Comparison of ENCODE assay signal across 1 cellular context in the genomic region with DNA sequence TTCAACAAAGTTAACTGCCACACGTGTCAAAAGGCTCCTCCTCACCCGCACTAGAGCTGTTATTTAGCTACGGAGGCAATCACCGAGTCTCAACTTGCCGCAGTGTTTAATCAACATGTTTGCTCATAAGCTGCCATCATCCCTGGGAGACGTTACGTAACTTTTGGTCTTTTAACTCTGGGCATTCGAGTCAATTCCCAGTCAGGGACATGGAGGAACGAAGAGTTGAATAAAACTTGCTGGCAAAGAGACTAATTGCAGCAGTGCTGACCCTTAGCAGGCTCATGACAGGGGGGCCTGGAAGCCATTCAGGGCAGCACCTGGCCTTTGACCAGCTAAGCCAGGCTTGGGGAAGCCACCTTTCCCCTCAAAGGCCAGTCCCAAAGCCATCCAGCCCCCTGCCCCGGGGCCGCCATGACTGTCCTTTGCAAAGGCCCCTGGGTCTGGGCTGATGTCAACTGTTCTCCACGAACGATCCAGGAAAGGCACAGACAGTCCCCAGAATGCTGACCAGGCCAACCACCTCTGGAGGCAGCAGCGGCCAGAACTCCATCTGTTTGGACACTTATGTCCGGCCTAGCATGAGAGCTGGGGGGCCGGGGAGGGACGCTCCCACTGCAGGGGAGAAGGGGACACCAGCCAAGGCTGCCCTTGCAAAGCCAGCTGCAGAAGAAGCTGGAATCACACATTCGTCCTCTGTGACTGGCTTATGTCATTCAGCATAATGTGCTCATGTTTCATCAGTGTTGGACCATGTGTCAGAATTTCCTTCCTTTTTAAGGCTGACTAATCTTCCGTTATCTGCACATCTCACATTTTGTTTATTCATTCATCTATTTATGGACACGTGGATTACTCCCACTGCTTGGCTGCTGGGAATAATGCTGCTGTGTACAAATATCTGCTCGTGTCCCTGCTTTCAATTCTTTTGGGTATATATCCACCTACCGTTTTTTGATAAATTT.
TF ChIP-seq lines count a peak whose summit lies in the region.

No MANE protein-coding gene starts in this region.

TF ChIP-seq in HepG2, 621 proteins besides CTCF, POLR2A, EP300 and RAD21 (continued from another document and continues in another):
- TF ChIP-seq, protein P1, sequence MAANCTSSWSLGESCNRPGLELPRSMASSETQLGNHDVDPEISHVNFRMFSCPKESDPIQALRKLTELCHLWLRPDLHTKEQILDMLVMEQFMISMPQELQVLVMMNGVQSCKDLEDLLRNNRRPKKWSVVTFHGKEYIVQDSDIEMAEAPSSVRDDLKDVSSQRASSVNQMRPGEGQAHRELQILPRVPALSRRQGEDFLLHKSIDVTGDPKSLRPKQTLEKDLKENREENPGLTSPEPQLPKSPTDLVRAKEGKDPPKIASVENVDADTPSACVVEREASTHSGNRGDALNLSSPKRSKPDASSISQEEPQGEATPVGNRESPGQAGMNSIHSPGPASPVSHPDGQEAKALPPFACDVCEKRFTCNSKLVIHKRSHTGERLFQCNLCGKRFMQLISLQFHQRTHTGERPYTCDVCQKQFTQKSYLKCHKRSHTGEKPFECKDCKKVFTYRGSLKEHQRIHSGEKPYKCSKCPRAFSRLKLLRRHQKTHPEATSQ (CRISPR knock-in tag; IDR thresholded peaks at IDR 0.05; ENCODE audit: borderline replicate concordance), result no peak; the same call in 1 of the 2 replicates
- TF ChIP-seq, protein P2, sequence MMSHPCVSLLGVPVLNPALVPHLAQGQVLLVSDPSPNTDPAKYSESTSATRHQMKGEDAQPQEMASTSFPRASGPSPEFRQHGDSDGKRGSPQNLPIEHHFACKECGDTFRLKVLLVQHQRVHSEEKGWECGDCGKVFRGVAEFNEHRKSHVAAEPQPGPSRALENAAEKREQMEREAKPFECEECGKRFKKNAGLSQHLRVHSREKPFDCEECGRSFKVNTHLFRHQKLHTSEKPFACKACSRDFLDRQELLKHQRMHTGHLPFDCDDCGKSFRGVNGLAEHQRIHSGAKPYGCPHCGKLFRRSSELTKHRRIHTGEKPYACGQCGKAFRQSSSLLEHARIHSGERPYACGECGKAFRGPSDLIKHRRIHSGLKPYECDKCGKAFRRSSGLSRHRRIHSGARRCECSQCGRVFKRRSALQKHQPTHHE (CRISPR knock-in tag; IDR thresholded peaks at IDR 0.05; ENCODE audit: borderline replicate concordance), result no peak
- TF ChIP-seq SRF (IDR thresholded peaks at IDR 0.05; ENCODE audit: low read depth, low read length) (no peak), RBM39 (IDR thresholded peaks at IDR 0.05; ENCODE audit: low read depth, low read length, poor library complexity, severe bottlenecking) (no peak), ZNF550 (CRISPR knock-in tag; IDR thresholded peaks at IDR 0.05; ENCODE audit: borderline replicate concordance) (no peak), MATR3 (CRISPR knock-in tag; IDR thresholded peaks at IDR 0.05) (no peak), ZSCAN21 (CRISPR knock-in tag; IDR thresholded peaks at IDR 0.05; ENCODE audit: borderline replicate concordance) (peak; percentile 57; the same call in 1 of the 2 replicates), CEBPG (CRISPR knock-in tag; IDR thresholded peaks at IDR 0.05) (peak; percentile 94), ZNF709 (CRISPR knock-in tag; IDR thresholded peaks at IDR 0.05) (no peak; the same call in 1 of the 2 replicates), RARA (CRISPR knock-in tag; IDR thresholded peaks at IDR 0.05) (peak; percentile 90), MBD4 (IDR thresholded peaks at IDR 0.05; ENCODE audit: borderline replicate concordance, low read length) (no peak), SNAI1 (CRISPR knock-in tag; IDR thresholded peaks at IDR 0.05; ENCODE audit: borderline replicate concordance) (no peak), ZNF343 (CRISPR knock-in tag; IDR thresholded peaks at IDR 0.05) (no peak), ZBTB21 (CRISPR knock-in tag; IDR thresholded peaks at IDR 0.05) (peak; percentile 73; the same call in 1 of the 2 replicates), SRSF1 (optimal IDR thresholded peaks at IDR 0.05; ENCODE audit: low read depth, low read length) (peak; percentile 39), PPARG (CRISPR knock-in tag; conservative IDR thresholded peaks at IDR 0.05) (peak; percentile 51), MTA1 (CRISPR knock-in tag; IDR thresholded peaks at IDR 0.05; ENCODE audit: borderline replicate concordance) (peak; percentile 49), SAFB2 (CRISPR knock-in tag; IDR thresholded peaks at IDR 0.05; ENCODE audit: borderline replicate concordance, low read depth) (no peak), ZNF224 (CRISPR knock-in tag; IDR thresholded peaks at IDR 0.05) (no peak), RORA (CRISPR knock-in tag; IDR thresholded peaks at IDR 0.05) (no peak), ZNF430 (CRISPR knock-in tag; IDR thresholded peaks at IDR 0.05) (no peak)
- TF ChIP-seq, protein P3, sequence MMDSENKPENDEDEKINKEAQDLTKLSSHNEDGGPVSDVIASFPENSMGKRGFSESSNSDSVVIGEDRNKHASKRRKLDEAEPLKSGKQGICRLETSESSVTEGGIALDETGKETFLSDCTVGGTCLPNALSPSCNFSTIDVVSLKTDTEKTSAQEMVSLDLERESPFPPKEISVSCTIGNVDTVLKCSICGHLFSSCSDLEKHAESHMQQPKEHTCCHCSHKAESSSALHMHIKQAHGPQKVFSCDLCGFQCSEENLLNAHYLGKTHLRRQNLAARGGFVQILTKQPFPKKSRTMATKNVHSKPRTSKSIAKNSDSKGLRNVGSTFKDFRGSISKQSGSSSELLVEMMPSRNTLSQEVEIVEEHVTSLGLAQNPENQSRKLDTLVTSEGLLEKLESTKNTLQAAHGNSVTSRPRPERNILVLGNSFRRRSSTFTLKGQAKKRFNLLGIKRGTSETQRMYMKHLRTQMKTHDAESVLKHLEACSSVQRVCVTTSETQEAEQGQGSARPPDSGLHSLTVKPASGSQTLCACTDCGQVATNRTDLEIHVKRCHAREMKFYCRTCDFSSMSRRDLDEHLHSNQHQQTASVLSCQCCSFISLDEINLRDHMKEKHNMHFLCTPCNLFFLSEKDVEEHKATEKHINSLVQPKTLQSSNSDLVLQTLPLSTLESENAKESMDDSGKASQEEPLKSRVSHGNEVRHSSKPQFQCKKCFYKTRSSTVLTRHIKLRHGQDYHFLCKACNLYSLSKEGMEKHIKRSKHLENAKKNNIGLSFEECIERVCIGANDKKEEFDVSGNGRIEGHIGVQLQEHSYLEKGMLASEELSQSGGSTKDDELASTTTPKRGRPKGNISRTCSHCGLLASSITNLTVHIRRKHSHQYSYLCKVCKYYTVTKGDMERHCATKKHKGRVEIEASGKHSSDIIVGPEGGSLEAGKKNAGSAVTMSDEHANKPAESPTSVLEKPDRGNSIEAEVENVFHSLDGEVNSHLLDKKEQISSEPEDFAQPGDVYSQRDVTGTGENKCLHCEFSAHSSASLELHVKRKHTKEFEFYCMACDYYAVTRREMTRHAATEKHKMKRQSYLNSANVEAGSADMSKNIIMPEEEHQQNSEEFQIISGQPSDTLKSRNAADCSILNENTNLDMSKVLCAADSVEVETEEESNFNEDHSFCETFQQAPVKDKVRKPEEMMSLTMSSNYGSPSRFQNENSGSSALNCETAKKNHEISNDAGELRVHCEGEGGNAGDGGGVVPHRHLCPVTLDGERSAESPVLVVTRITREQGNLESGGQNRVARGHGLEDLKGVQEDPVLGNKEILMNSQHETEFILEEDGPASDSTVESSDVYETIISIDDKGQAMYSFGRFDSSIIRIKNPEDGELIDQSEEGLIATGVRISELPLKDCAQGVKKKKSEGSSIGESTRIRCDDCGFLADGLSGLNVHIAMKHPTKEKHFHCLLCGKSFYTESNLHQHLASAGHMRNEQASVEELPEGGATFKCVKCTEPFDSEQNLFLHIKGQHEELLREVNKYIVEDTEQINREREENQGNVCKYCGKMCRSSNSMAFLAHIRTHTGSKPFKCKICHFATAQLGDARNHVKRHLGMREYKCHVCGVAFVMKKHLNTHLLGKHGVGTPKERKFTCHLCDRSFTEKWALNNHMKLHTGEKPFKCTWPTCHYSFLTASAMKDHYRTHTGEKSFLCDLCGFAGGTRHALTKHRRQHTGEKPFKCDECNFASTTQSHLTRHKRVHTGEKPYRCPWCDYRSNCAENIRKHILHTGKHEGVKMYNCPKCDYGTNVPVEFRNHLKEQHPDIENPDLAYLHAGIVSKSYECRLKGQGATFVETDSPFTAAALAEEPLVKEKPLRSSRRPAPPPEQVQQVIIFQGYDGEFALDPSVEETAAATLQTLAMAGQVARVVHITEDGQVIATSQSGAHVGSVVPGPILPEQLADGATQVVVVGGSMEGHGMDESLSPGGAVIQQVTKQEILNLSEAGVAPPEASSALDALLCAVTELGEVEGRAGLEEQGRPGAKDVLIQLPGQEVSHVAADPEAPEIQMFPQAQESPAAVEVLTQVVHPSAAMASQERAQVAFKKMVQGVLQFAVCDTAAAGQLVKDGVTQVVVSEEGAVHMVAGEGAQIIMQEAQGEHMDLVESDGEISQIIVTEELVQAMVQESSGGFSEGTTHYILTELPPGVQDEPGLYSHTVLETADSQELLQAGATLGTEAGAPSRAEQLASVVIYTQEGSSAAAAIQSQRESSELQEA (CRISPR knock-in tag; IDR thresholded peaks at IDR 0.05; ENCODE audit: not compliant biosample characterization), result no peak
- TF ChIP-seq, protein P4, sequence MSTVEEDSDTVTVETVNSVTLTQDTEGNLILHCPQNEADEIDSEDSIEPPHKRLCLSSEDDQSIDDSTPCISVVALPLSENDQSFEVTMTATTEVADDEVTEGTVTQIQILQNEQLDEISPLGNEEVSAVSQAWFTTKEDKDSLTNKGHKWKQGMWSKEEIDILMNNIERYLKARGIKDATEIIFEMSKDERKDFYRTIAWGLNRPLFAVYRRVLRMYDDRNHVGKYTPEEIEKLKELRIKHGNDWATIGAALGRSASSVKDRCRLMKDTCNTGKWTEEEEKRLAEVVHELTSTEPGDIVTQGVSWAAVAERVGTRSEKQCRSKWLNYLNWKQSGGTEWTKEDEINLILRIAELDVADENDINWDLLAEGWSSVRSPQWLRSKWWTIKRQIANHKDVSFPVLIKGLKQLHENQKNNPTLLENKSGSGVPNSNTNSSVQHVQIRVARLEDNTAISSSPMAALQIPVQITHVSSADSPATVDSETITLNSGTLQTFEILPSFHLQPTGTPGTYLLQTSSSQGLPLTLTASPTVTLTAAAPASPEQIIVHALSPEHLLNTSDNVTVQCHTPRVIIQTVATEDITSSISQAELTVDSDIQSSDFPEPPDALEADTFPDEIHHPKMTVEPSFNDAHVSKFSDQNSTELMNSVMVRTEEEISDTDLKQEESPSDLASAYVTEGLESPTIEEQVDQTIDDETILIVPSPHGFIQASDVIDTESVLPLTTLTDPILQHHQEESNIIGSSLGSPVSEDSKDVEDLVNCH (CRISPR knock-in tag; IDR thresholded peaks at IDR 0.05), result no peak
- TF ChIP-seq, protein P5, sequence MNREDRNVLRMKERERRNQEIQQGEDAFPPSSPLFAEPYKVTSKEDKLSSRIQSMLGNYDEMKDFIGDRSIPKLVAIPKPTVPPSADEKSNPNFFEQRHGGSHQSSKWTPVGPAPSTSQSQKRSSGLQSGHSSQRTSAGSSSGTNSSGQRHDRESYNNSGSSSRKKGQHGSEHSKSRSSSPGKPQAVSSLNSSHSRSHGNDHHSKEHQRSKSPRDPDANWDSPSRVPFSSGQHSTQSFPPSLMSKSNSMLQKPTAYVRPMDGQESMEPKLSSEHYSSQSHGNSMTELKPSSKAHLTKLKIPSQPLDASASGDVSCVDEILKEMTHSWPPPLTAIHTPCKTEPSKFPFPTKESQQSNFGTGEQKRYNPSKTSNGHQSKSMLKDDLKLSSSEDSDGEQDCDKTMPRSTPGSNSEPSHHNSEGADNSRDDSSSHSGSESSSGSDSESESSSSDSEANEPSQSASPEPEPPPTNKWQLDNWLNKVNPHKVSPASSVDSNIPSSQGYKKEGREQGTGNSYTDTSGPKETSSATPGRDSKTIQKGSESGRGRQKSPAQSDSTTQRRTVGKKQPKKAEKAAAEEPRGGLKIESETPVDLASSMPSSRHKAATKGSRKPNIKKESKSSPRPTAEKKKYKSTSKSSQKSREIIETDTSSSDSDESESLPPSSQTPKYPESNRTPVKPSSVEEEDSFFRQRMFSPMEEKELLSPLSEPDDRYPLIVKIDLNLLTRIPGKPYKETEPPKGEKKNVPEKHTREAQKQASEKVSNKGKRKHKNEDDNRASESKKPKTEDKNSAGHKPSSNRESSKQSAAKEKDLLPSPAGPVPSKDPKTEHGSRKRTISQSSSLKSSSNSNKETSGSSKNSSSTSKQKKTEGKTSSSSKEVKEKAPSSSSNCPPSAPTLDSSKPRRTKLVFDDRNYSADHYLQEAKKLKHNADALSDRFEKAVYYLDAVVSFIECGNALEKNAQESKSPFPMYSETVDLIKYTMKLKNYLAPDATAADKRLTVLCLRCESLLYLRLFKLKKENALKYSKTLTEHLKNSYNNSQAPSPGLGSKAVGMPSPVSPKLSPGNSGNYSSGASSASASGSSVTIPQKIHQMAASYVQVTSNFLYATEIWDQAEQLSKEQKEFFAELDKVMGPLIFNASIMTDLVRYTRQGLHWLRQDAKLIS (CRISPR knock-in tag; IDR thresholded peaks at IDR 0.05), result no peak
- TF ChIP-seq, protein P6, sequence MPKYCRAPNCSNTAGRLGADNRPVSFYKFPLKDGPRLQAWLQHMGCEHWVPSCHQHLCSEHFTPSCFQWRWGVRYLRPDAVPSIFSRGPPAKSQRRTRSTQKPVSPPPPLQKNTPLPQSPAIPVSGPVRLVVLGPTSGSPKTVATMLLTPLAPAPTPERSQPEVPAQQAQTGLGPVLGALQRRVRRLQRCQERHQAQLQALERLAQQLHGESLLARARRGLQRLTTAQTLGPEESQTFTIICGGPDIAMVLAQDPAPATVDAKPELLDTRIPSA (CRISPR knock-in tag; IDR thresholded peaks at IDR 0.05; ENCODE audit: borderline replicate concordance), result no peak
- TF ChIP-seq, protein P7, sequence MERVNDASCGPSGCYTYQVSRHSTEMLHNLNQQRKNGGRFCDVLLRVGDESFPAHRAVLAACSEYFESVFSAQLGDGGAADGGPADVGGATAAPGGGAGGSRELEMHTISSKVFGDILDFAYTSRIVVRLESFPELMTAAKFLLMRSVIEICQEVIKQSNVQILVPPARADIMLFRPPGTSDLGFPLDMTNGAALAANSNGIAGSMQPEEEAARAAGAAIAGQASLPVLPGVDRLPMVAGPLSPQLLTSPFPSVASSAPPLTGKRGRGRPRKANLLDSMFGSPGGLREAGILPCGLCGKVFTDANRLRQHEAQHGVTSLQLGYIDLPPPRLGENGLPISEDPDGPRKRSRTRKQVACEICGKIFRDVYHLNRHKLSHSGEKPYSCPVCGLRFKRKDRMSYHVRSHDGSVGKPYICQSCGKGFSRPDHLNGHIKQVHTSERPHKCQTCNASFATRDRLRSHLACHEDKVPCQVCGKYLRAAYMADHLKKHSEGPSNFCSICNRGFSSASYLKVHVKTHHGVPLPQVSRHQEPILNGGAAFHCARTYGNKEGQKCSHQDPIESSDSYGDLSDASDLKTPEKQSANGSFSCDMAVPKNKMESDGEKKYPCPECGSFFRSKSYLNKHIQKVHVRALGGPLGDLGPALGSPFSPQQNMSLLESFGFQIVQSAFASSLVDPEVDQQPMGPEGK (CRISPR knock-in tag; IDR thresholded peaks at IDR 0.05), result 0 out of 2 replicates have a peak, but pooled peaks have one; percentile 15
- TF ChIP-seq, protein P8, sequence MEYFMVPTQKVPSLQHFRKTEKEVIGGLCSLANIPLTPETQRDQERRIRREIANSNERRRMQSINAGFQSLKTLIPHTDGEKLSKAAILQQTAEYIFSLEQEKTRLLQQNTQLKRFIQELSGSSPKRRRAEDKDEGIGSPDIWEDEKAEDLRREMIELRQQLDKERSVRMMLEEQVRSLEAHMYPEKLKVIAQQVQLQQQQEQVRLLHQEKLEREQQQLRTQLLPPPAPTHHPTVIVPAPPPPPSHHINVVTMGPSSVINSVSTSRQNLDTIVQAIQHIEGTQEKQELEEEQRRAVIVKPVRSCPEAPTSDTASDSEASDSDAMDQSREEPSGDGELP (IDR thresholded peaks at IDR 0.05; ENCODE audit: borderline replicate concordance, low read depth), result no peak
